Comparison of ENCODE assay signal across 1 cellular context in genomic region chr6:145015739-145016558, GRCh38.
A peak's percentile ranks its signal among the peaks of the same experiment; 100 is the strongest.
TF ChIP-seq lines count a peak whose summit lies in the region.

No MANE protein-coding gene starts in this region.

TF ChIP-seq in K562, 482 proteins besides CTCF, POLR2A, EP300 and RAD21:
- peak; percentile 96 for TF ChIP-seq FOSL1 (tag; conservative IDR thresholded peaks at IDR 0.05)
- peak; percentile 44 for TF ChIP-seq ATF3 (IDR thresholded peaks at IDR 0.05)
- TF ChIP-seq ATF3 (CRISPR knock-in tag; conservative IDR thresholded peaks at IDR 0.05), result no peak
- TF ChIP-seq JUND (IDR thresholded peaks at IDR 0.05; ENCODE audit: borderline replicate concordance, low read depth, low read length), result peak; percentile 26; the same call in 1 of the 2 replicates
- peak; percentile 81; the same call in 2 of the 3 replicates for TF ChIP-seq JUND (tag; IDR thresholded peaks at IDR 0.05; ENCODE audit: borderline replicate concordance, low read depth, low read length)
- TF ChIP-seq, protein P1, sequence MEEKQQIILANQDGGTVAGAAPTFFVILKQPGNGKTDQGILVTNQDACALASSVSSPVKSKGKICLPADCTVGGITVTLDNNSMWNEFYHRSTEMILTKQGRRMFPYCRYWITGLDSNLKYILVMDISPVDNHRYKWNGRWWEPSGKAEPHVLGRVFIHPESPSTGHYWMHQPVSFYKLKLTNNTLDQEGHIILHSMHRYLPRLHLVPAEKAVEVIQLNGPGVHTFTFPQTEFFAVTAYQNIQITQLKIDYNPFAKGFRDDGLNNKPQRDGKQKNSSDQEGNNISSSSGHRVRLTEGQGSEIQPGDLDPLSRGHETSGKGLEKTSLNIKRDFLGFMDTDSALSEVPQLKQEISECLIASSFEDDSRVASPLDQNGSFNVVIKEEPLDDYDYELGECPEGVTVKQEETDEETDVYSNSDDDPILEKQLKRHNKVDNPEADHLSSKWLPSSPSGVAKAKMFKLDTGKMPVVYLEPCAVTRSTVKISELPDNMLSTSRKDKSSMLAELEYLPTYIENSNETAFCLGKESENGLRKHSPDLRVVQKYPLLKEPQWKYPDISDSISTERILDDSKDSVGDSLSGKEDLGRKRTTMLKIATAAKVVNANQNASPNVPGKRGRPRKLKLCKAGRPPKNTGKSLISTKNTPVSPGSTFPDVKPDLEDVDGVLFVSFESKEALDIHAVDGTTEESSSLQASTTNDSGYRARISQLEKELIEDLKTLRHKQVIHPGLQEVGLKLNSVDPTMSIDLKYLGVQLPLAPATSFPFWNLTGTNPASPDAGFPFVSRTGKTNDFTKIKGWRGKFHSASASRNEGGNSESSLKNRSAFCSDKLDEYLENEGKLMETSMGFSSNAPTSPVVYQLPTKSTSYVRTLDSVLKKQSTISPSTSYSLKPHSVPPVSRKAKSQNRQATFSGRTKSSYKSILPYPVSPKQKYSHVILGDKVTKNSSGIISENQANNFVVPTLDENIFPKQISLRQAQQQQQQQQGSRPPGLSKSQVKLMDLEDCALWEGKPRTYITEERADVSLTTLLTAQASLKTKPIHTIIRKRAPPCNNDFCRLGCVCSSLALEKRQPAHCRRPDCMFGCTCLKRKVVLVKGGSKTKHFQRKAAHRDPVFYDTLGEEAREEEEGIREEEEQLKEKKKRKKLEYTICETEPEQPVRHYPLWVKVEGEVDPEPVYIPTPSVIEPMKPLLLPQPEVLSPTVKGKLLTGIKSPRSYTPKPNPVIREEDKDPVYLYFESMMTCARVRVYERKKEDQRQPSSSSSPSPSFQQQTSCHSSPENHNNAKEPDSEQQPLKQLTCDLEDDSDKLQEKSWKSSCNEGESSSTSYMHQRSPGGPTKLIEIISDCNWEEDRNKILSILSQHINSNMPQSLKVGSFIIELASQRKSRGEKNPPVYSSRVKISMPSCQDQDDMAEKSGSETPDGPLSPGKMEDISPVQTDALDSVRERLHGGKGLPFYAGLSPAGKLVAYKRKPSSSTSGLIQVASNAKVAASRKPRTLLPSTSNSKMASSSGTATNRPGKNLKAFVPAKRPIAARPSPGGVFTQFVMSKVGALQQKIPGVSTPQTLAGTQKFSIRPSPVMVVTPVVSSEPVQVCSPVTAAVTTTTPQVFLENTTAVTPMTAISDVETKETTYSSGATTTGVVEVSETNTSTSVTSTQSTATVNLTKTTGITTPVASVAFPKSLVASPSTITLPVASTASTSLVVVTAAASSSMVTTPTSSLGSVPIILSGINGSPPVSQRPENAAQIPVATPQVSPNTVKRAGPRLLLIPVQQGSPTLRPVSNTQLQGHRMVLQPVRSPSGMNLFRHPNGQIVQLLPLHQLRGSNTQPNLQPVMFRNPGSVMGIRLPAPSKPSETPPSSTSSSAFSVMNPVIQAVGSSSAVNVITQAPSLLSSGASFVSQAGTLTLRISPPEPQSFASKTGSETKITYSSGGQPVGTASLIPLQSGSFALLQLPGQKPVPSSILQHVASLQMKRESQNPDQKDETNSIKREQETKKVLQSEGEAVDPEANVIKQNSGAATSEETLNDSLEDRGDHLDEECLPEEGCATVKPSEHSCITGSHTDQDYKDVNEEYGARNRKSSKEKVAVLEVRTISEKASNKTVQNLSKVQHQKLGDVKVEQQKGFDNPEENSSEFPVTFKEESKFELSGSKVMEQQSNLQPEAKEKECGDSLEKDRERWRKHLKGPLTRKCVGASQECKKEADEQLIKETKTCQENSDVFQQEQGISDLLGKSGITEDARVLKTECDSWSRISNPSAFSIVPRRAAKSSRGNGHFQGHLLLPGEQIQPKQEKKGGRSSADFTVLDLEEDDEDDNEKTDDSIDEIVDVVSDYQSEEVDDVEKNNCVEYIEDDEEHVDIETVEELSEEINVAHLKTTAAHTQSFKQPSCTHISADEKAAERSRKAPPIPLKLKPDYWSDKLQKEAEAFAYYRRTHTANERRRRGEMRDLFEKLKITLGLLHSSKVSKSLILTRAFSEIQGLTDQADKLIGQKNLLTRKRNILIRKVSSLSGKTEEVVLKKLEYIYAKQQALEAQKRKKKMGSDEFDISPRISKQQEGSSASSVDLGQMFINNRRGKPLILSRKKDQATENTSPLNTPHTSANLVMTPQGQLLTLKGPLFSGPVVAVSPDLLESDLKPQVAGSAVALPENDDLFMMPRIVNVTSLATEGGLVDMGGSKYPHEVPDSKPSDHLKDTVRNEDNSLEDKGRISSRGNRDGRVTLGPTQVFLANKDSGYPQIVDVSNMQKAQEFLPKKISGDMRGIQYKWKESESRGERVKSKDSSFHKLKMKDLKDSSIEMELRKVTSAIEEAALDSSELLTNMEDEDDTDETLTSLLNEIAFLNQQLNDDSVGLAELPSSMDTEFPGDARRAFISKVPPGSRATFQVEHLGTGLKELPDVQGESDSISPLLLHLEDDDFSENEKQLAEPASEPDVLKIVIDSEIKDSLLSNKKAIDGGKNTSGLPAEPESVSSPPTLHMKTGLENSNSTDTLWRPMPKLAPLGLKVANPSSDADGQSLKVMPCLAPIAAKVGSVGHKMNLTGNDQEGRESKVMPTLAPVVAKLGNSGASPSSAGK (IDR thresholded peaks at IDR 0.05), result no peak
